Comparison of ENCODE assay signal across 2 cellular contexts in genomic region chr7:156673902-156674301, GRCh38.
A peak's percentile ranks its signal among the peaks of the same experiment; 100 is the strongest.
TF ChIP-seq lines count a peak whose summit lies in the region.

No MANE protein-coding gene starts in this region.

TF ChIP-seq in WTC11, 78 proteins besides CTCF, POLR2A, EP300 and RAD21:
- TF ChIP-seq SOX15 (CRISPR knock-in tag; IDR thresholded peaks at IDR 0.05): no peak
- no peak for TF ChIP-seq NR2C2 (CRISPR knock-in tag; IDR thresholded peaks at IDR 0.05)
- TF ChIP-seq GRHL2 (CRISPR knock-in tag; IDR thresholded peaks at IDR 0.05; ENCODE audit: insufficient replicate concordance, severe bottlenecking): no peak
- no peak for TF ChIP-seq HMGA2 (CRISPR knock-in tag; IDR thresholded peaks at IDR 0.05)
- TF ChIP-seq CDX4 (CRISPR knock-in tag; IDR thresholded peaks at IDR 0.05; ENCODE audit: borderline replicate concordance): no peak
- TF ChIP-seq GTF2I (CRISPR knock-in tag; conservative IDR thresholded peaks at IDR 0.05): no peak
- no peak for TF ChIP-seq TEAD4 (CRISPR knock-in tag; IDR thresholded peaks at IDR 0.05)
- TF ChIP-seq NFATC4 (CRISPR knock-in tag; IDR thresholded peaks at IDR 0.05): no peak
- no peak for TF ChIP-seq TP53 (CRISPR knock-in tag; IDR thresholded peaks at IDR 0.05)
- TF ChIP-seq FOXK1 (CRISPR knock-in tag; IDR thresholded peaks at IDR 0.05): no peak
- TF ChIP-seq E2F5 (CRISPR knock-in tag; IDR thresholded peaks at IDR 0.05): no peak
- TF ChIP-seq IRF1 (CRISPR knock-in tag; IDR thresholded peaks at IDR 0.05): no peak
- TF ChIP-seq CBFB (CRISPR knock-in tag; IDR thresholded peaks at IDR 0.05; ENCODE audit: low read depth): no peak

TF ChIP-seq in H1, 55 proteins besides CTCF, POLR2A, EP300 and RAD21:
- TF ChIP-seq MAFK (IDR thresholded peaks at IDR 0.05; ENCODE audit: low read depth, low read length): peak; percentile 93
- TF ChIP-seq YY1 (IDR thresholded peaks at IDR 0.05; ENCODE audit: low read depth, low read length): no peak
